1 cellular context compared by ENCODE assay signal in the genomic region with DNA sequence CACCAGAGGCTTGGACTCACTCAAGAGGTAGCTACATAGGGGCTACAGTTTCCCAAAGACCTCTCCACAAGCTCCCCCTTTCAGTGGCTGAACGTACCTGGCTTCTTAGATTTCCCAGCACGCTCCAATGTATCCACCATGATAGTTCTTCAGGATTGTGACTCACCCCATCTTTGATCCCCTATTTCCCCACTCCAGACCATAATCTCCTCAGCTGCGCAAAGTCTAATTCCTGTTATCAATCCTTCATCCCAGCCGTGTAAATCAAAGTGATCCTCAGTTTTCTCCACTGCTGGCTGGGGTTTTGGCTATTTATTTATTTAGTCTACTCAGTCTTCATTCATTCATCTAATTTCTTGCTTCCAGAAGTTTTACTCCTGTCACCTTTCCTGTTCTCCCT.
TF ChIP-seq lines count a peak whose summit lies in the region.

No MANE protein-coding gene starts in this region.

TF ChIP-seq in K562, 482 proteins besides CTCF, POLR2A, EP300 and RAD21 (continued from another document):
- no peak for TF ChIP-seq TOE1 (IDR thresholded peaks at IDR 0.05; ENCODE audit: borderline replicate concordance)
- no peak for TF ChIP-seq TOE1 (CRISPR knock-in tag; IDR thresholded peaks at IDR 0.05; ENCODE audit: borderline replicate concordance, low read depth)
